Comparison of ENCODE assay signal across 20 cellular contexts in the genomic region with DNA sequence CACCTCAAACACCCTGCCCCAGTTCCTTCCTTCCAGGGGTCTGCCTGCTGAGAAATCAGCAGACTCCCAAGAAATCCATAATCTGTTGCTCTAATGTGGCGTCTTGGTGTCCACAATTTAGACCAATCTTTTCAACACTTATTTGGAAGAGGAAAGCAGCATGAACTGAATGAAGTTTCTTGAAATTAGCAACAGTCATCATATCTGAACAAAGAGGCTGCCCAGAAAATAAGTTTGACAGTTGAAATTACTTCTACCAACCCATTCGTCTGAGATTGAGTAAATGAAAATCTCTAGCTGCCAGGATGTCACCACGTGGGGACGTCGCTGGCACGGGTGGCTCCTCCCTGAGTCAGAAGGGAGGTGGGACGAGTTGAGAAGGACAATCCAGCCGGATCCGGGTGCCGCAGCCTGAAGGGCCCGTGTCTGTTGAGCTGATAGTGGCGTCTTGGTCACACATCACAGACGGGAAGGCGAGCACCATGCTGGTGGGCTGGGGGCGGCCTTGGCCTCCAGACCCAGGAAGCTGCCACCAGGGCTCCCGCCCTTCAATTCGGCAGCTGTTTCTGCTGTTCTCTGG.
"Had no signal": no experiment of that assay in that cellular context is flagged by ENCODE, and none has a peak within 500 bp of the region (broad histone marks: within the 10 kb centered on the region; RNA-seq: fewer than 3 reads in every experiment).

No MANE protein-coding gene starts in this region.

- H2AFZ ChIP-seq: parathyroid adenoma had no signal

- H3K27ac ChIP-seq: coronary artery, epithelial cell of prostate, parathyroid adenoma, sigmoid colon, stomach, transverse colon had no signal

- H3K36me3 ChIP-seq: sigmoid colon, stomach, transverse colon had no signal

- H3K4me3 ChIP-seq: coronary artery, mucosa of descending colon, sigmoid colon, smooth muscle cell, stomach, transverse colon had no signal

- ATAC-seq: activated CD8-positive, alpha-beta T cell treated with anti-CD3 and anti-CD28 coated beads, Interleukin-2, amount 10 ng/mL, durations not matched to agents 7 days and 5 days; activated naive CD4-positive, alpha-beta T cell treated with anti-CD3 and anti-CD28 coated beads, Interleukin-2, amount 50 U/mL, for 72 hours; activated T-helper 17 cell treated with anti-CD3 and anti-CD28 coated beads, Interleukin-2, amount 50 U/mL, for 72 hours; mucosa of descending colon; stimulated activated memory B cell treated with anti-CD40 and anti-IgM and Interleukin-4, amounts not matched to agents 10 μg/mL and 1 μg/mL and 100 μg/mL, for 72 hours; T-cell had no signal

- H3K9ac ChIP-seq: parathyroid adenoma had no signal

- H3K27me3 ChIP-seq: transverse colon had no signal

- FAIRE-seq: urothelium cell line had no signal

- H3K4me1 ChIP-seq: parathyroid adenoma, sigmoid colon, stomach, transverse colon had no signal

- H3K4me2 ChIP-seq: smooth muscle cell had no signal

- DNase-seq: activated CD4-positive, alpha-beta T cell treated with anti-CD3 and anti-CD28 coated beads for 1 hour; activated CD4-positive, alpha-beta T cell treated with anti-CD3 and anti-CD28 coated beads, Interleukin-2, amount 50 U/mL, for 1 hour; activated CD8-positive, alpha-beta T cell treated with anti-CD3 and anti-CD28 coated beads, Interleukin-2, amount 10 ng/mL, durations not matched to agents 7 days and 5 days; activated T-cell treated with anti-CD3 and anti-CD28 coated beads, Interleukin-2, amount 50 U/mL, for 1 hour; immature natural killer cell; nephron progenitor cell; sigmoid colon; stimulated activated CD4-positive, alpha-beta T cell treated with anti-CD3 and anti-CD28 coated beads, Interleukin-15, amount 100 ng/mL, for 24 hours; stomach; T-cell; transverse colon had no signal

- H3K9me3 ChIP-seq: mucosa of descending colon, sigmoid colon, stomach, transverse colon had no signal
